1 cellular context compared by ENCODE assay signal in genomic region chr1:68291763-68292384, GRCh38.
A peak's percentile ranks its signal among the peaks of the same experiment; 100 is the strongest.
TF ChIP-seq lines count a peak whose summit lies in the region.

No MANE protein-coding gene starts in this region.

TF ChIP-seq in K562, 482 proteins besides CTCF, POLR2A, EP300 and RAD21 (continued from another document and continues in another):
- TF ChIP-seq AFF1 (IDR thresholded peaks at IDR 0.05; ENCODE audit: low read depth in 1 of 2, partially characterized antibody in 2 of 2) = peak in 1 of 2 experiments; percentile 26
- no peak for TF ChIP-seq DMBX1 (CRISPR knock-in tag; IDR thresholded peaks at IDR 0.05; ENCODE audit: borderline replicate concordance)
- TF ChIP-seq PCBP1 (IDR thresholded peaks at IDR 0.05; ENCODE audit: low read depth, low read length, poor library complexity, severe bottlenecking) = no peak
- TF ChIP-seq TAF1 (IDR thresholded peaks at IDR 0.05; ENCODE audit: control insufficient read depth, extremely low read depth, insufficient read depth, low read length, severe bottlenecking) = no peak
- TF ChIP-seq FOXO4 (CRISPR knock-in tag; IDR thresholded peaks at IDR 0.05) = no peak
- TF ChIP-seq PHTF2 (CRISPR knock-in tag; IDR thresholded peaks at IDR 0.05) = no peak
- TF ChIP-seq FOXJ2 (tag; IDR thresholded peaks at IDR 0.05) = no peak; the same call in 1 of the 2 replicates
- no peak for TF ChIP-seq PYGO2 (tag; IDR thresholded peaks at IDR 0.05)
- no peak for TF ChIP-seq ZBTB8A (IDR thresholded peaks at IDR 0.05; ENCODE audit: partially characterized antibody)
- peak; percentile 45; the same call in 1 of the 2 replicates for TF ChIP-seq CEBPG (CRISPR knock-in tag; IDR thresholded peaks at IDR 0.05)
- peak; percentile 62 to 88 for TF ChIP-seq CEBPG (tag; conservative IDR thresholded peaks at IDR 0.05 in 1 of 2, IDR thresholded peaks at IDR 0.05 in 1 of 2)
- TF ChIP-seq ZNF76 (CRISPR knock-in tag; IDR thresholded peaks at IDR 0.05; ENCODE audit: borderline replicate concordance) = no peak
- TF ChIP-seq ZNF197 (CRISPR knock-in tag; IDR thresholded peaks at IDR 0.05; ENCODE audit: low read depth) = 0 out of 2 replicates have a peak, but pooled peaks have one; percentile 47
- no peak; the same call in 1 of the 2 replicates for TF ChIP-seq L3MBTL2 (IDR thresholded peaks at IDR 0.05)
- TF ChIP-seq RCOR1 (IDR thresholded peaks at IDR 0.05; ENCODE audit: borderline replicate concordance in 1 of 2, low read depth in 2 of 2, low read length in 2 of 2) = peak; percentile 68 to 99; a peak in 3 of 4 replicates
- peak; percentile 67; the same call in 1 of the 2 replicates for TF ChIP-seq ZNF644 (tag; IDR thresholded peaks at IDR 0.05; ENCODE audit: low read depth)
- no peak for TF ChIP-seq ZNF133 (CRISPR knock-in tag; IDR thresholded peaks at IDR 0.05)
- TF ChIP-seq ZFPM2 (CRISPR knock-in tag; IDR thresholded peaks at IDR 0.05) = no peak
- TF ChIP-seq CBX1 (IDR thresholded peaks at IDR 0.05; ENCODE audit: low read depth) = no peak
- TF ChIP-seq, protein P1, sequence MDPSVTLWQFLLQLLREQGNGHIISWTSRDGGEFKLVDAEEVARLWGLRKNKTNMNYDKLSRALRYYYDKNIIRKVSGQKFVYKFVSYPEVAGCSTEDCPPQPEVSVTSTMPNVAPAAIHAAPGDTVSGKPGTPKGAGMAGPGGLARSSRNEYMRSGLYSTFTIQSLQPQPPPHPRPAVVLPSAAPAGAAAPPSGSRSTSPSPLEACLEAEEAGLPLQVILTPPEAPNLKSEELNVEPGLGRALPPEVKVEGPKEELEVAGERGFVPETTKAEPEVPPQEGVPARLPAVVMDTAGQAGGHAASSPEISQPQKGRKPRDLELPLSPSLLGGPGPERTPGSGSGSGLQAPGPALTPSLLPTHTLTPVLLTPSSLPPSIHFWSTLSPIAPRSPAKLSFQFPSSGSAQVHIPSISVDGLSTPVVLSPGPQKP (CRISPR knock-in tag; IDR thresholded peaks at IDR 0.05) = no peak
- TF ChIP-seq TAL1 (IDR thresholded peaks at IDR 0.05) = peak; percentile 89
- TF ChIP-seq, protein P2, sequence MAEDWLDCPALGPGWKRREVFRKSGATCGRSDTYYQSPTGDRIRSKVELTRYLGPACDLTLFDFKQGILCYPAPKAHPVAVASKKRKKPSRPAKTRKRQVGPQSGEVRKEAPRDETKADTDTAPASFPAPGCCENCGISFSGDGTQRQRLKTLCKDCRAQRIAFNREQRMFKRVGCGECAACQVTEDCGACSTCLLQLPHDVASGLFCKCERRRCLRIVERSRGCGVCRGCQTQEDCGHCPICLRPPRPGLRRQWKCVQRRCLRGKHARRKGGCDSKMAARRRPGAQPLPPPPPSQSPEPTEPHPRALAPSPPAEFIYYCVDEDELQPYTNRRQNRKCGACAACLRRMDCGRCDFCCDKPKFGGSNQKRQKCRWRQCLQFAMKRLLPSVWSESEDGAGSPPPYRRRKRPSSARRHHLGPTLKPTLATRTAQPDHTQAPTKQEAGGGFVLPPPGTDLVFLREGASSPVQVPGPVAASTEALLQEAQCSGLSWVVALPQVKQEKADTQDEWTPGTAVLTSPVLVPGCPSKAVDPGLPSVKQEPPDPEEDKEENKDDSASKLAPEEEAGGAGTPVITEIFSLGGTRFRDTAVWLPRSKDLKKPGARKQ (CRISPR knock-in tag; IDR thresholded peaks at IDR 0.05) = no peak
- TF ChIP-seq, protein P3, sequence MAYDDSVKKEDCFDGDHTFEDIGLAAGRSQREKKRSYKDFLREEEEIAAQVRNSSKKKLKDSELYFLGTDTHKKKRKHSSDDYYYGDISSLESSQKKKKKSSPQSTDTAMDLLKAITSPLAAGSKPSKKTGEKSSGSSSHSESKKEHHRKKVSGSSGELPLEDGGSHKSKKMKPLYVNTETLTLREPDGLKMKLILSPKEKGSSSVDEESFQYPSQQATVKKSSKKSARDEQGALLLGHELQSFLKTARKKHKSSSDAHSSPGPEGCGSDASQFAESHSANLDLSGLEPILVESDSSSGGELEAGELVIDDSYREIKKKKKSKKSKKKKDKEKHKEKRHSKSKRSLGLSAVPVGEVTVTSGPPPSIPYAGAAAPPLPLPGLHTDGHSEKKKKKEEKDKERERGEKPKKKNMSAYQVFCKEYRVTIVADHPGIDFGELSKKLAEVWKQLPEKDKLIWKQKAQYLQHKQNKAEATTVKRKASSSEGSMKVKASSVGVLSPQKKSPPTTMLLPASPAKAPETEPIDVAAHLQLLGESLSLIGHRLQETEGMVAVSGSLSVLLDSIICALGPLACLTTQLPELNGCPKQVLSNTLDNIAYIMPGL (CRISPR knock-in tag; IDR thresholded peaks at IDR 0.05) = no peak
- no peak for TF ChIP-seq TCF7 (IDR thresholded peaks at IDR 0.05; ENCODE audit: borderline replicate concordance)
- no peak for TF ChIP-seq ZBTB1 (CRISPR knock-in tag; IDR thresholded peaks at IDR 0.05; ENCODE audit: borderline replicate concordance, low read depth)
- TF ChIP-seq FOXP1 (CRISPR knock-in tag; IDR thresholded peaks at IDR 0.05) = no peak
- TF ChIP-seq ZBTB5 (IDR thresholded peaks at IDR 0.05) = no peak
- TF ChIP-seq, protein P4, sequence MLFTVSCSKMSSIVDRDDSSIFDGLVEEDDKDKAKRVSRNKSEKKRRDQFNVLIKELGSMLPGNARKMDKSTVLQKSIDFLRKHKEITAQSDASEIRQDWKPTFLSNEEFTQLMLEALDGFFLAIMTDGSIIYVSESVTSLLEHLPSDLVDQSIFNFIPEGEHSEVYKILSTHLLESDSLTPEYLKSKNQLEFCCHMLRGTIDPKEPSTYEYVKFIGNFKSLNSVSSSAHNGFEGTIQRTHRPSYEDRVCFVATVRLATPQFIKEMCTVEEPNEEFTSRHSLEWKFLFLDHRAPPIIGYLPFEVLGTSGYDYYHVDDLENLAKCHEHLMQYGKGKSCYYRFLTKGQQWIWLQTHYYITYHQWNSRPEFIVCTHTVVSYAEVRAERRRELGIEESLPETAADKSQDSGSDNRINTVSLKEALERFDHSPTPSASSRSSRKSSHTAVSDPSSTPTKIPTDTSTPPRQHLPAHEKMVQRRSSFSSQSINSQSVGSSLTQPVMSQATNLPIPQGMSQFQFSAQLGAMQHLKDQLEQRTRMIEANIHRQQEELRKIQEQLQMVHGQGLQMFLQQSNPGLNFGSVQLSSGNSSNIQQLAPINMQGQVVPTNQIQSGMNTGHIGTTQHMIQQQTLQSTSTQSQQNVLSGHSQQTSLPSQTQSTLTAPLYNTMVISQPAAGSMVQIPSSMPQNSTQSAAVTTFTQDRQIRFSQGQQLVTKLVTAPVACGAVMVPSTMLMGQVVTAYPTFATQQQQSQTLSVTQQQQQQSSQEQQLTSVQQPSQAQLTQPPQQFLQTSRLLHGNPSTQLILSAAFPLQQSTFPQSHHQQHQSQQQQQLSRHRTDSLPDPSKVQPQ (CRISPR knock-in tag; IDR thresholded peaks at IDR 0.05; ENCODE audit: borderline replicate concordance) = no peak
- TF ChIP-seq HBP1 (CRISPR knock-in tag; IDR thresholded peaks at IDR 0.05) = no peak
- peak; percentile 97 for TF ChIP-seq C11orf30 (IDR thresholded peaks at IDR 0.05; ENCODE audit: low read depth)
- TF ChIP-seq TARDBP (IDR thresholded peaks at IDR 0.05) = no peak
- no peak for TF ChIP-seq IFI16 (CRISPR knock-in tag; IDR thresholded peaks at IDR 0.05)
- TF ChIP-seq ZNF408 (CRISPR knock-in tag; IDR thresholded peaks at IDR 0.05; ENCODE audit: low read depth) = no peak
- TF ChIP-seq, protein P5, sequence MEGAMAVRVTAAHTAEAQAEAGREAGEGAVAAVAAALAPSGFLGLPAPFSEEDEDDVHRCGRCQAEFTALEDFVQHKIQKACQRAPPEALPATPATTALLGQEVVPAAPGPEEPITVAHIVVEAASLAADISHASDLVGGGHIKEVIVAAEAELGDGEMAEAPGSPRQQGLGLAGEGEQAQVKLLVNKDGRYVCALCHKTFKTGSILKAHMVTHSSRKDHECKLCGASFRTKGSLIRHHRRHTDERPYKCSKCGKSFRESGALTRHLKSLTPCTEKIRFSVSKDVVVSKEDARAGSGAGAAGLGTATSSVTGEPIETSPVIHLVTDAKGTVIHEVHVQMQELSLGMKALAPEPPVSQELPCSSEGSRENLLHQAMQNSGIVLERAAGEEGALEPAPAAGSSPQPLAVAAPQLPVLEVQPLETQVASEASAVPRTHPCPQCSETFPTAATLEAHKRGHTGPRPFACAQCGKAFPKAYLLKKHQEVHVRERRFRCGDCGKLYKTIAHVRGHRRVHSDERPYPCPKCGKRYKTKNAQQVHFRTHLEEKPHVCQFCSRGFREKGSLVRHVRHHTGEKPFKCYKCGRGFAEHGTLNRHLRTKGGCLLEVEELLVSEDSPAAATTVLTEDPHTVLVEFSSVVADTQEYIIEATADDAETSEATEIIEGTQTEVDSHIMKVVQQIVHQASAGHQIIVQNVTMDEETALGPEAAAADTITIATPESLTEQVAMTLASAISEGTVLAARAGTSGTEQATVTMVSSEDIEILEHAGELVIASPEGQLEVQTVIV (CRISPR knock-in tag; IDR thresholded peaks at IDR 0.05; ENCODE audit: borderline replicate concordance) = no peak
- TF ChIP-seq SAP30 (IDR thresholded peaks at IDR 0.05; ENCODE audit: borderline replicate concordance, insufficient read depth, low read depth, low read length, poor library complexity, severe bottlenecking) = no peak
- no peak for TF ChIP-seq CHCHD3 (CRISPR knock-in tag; IDR thresholded peaks at IDR 0.05)
- peak; percentile 92 for TF ChIP-seq SMARCE1 (IDR thresholded peaks at IDR 0.05)
- TF ChIP-seq ZNF764 (CRISPR knock-in tag; IDR thresholded peaks at IDR 0.05; ENCODE audit: low read depth) = no peak
- TF ChIP-seq MNT (conservative IDR thresholded peaks at IDR 0.05) = no peak
